Comparison of ENCODE assay signal across 7 cellular contexts in the genomic region with DNA sequence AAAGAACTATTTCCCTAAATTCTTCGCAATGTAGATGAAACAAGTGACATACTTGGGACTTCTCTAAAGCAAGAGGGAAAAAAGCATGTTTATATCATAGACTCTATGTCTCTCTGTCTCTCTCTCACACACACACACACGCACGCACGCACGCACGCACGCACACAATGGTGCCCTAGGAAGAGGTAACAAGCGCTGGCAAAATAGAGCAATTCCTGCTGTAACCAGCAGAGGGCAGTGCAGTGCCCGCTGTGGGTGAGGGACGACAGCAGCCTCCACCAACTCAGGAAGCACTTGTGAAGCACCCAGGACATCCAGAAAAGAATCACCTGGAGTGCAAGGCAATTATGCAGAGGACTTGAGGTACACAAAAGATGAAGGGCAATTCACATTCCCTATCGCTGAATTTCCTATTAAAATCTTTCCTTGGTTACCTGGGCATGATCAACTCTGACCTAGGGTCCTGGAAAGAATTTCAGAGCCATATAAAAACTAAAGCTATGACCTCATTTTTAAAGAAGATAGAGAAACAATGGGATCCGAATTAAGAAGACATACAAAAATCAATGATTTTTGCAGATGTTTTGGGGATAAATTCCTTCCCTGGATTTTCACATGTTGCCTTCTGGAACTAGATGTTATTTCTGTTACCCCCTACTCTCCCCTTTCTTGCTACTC.
DNase-seq lines count a peak whose midpoint lies in the region; ATAC-seq, FAIRE-seq and TF ChIP-seq lines count a peak whose summit lies in the region.

No MANE protein-coding gene starts in this region.

- no peak overlapping the region for H3K27ac Mint-ChIP-seq in activated naive CD8-positive, alpha-beta T cell treated with anti-CD3 and anti-CD28 coated beads, Interleukin-2, amount 50 U/mL, for 24 hours

- no peaks in the 10 kb centered on the region for H3K4me1 ChIP-seq in spleen

- no peaks in the 10 kb centered on the region for H3K36me3 Mint-ChIP-seq in activated naive CD8-positive, alpha-beta T cell treated with anti-CD3 and anti-CD28 coated beads, Interleukin-2, amount 50 U/mL, for 24 hours (ENCODE audit: low read depth)

- DNase-seq in GM12891 (ENCODE audit: insufficient read length, low spot score) (peak; percentile 23), HCEC 1CT (peak; percentile 50), LoVo (ENCODE audit: low spot score) (peak; percentile 54), SK-MEL-5 (ENCODE audit: low read depth, low spot score) (peak; percentile 79), hypothalamus (lab: John Stamatoyannopoulos, UW) (peak in 35 of 51 donors; percentile 0 to 59 (median 13)), spleen (peak; percentile 75)
- DNase-seq in activated naive CD8-positive, alpha-beta T cell treated with anti-CD3 and anti-CD28 coated beads, Interleukin-2, amount 50 U/mL, for 24 hours: peak; percentile 74

- no peak for TF ChIP-seq POLR2A in GM12891 (IDR thresholded peaks at IDR 0.05; ENCODE audit: low read depth, low read length)
- no peak for TF ChIP-seq POLR2A in spleen (IDR thresholded peaks at IDR 0.05)

- in situ Hi-C loops in SK-MEL-5 (cut with HindIII; ENCODE audit: low pct_unique_long_range_greater_than_20kb, low sequenced_read_pairs): no loop called here

- H3K4me3 ChIP-seq in spleen: no peak overlapping the region

- 36 to 53% (median 45%) methylated on average over 12 of the region's 12 CpGs for WGBS in spleen, 5 donors

- H3K9me3 ChIP-seq in spleen: no peaks in the 10 kb centered on the region

- ATAC-seq in activated naive CD8-positive, alpha-beta T cell treated with anti-CD3 and anti-CD28 coated beads, Interleukin-2, amount 50 U/mL, for 24 hours: peak; percentile 84

- intact Hi-C loops in spleen (cut with DNase I; ENCODE audit: low total_unique reads): no loop called here

- H3K4me1 Mint-ChIP-seq in activated naive CD8-positive, alpha-beta T cell treated with anti-CD3 and anti-CD28 coated beads, Interleukin-2, amount 50 U/mL, for 24 hours: peaks cover 3% of the 10 kb centered on the region

- no peak overlapping the region for H3K27ac ChIP-seq in spleen

- H3K4me3 Mint-ChIP-seq in activated naive CD8-positive, alpha-beta T cell treated with anti-CD3 and anti-CD28 coated beads, Interleukin-2, amount 50 U/mL, for 24 hours: no peak overlapping the region

- peak; percentile 86 for FAIRE-seq in GM12891 (lab: Jason Lieb, UNC)

- no peaks in the 10 kb centered on the region for H3K36me3 ChIP-seq in spleen

- peak in 9 of 11 experiments; percentile 9 to 77 (median 61) for TF ChIP-seq CTCF in spleen (IDR thresholded peaks at IDR 0.05 in 8 of 11, conservative IDR thresholded peaks at IDR 0.05 in 3 of 11)

- no peaks in the 10 kb centered on the region for H3K27me3 ChIP-seq in spleen (replicated peaks in 1 of 7)

- H3K27me3 Mint-ChIP-seq in activated naive CD8-positive, alpha-beta T cell treated with anti-CD3 and anti-CD28 coated beads, Interleukin-2, amount 50 U/mL, for 24 hours: no peaks in the 10 kb centered on the region

- H3K9me3 Mint-ChIP-seq in activated naive CD8-positive, alpha-beta T cell treated with anti-CD3 and anti-CD28 coated beads, Interleukin-2, amount 50 U/mL, for 24 hours: no peaks in the 10 kb centered on the region

TF ChIP-seq in GM12891, 5 proteins besides CTCF, POLR2A, EP300 and RAD21:
- TF ChIP-seq POLR2AphosphoS5 (IDR thresholded peaks at IDR 0.05; ENCODE audit: low read depth, low read length) (no peak), PAX5 (IDR thresholded peaks at IDR 0.05; ENCODE audit: insufficient read depth, low read length, severe bottlenecking) (no peak), TAF1 (IDR thresholded peaks at IDR 0.05; ENCODE audit: low read depth, low read length) (no peak)

Comparison
In these comparisons a context has a peak if more than half of its experiments do, and no peak if none do; other contexts are left out.
1. DNase-seq: peak in every context shown above with its lines; median percentile 79 in SK-MEL-5; 75 in spleen; 74 in activated naive CD8-positive, alpha-beta T cell treated with anti-CD3 and anti-CD28 coated beads, Interleukin-2, amount 50 U/mL, for 24 hours; 54 in LoVo; 50 in HCEC 1CT; 23 in GM12891; 13 in hypothalamus.